26 cellular contexts compared by ENCODE assay signal in genomic region chr6:12062605-12063004, GRCh38.
"Had no signal": no experiment of that assay in that cellular context is flagged by ENCODE, and none has a peak within 500 bp of the region (broad histone marks: within the 10 kb centered on the region; RNA-seq: fewer than 3 reads in every experiment).

No MANE protein-coding gene starts in this region.

- H3K4me3 ChIP-seq: ovary, psoas muscle, right lobe of liver, sigmoid colon, stomach, thoracic aorta, thyroid gland, transverse colon, upper lobe of right lung, uterus had no signal

- H3K9ac ChIP-seq: parathyroid adenoma had no signal

- H3K27ac ChIP-seq: ovary, parathyroid adenoma, psoas muscle, right lobe of liver, sigmoid colon, stomach, thoracic aorta, thyroid gland, transverse colon, upper lobe of right lung, uterus had no signal

- H3K36me3 ChIP-seq: neutrophil, ovary, right lobe of liver, sigmoid colon, stomach, thoracic aorta, thyroid gland, transverse colon, upper lobe of right lung, uterus had no signal

- H3K4me1 ChIP-seq: parathyroid adenoma, thyroid gland, uterus had no signal

- H2AFZ ChIP-seq: parathyroid adenoma had no signal

- DNase-seq: naive thymus-derived CD8-positive, alpha-beta T cell; nephron progenitor cell; nucleus accumbens; ovary; posterior cingulate gyrus; psoas muscle; right cardiac atrium; right lobe of liver; sigmoid colon; small intestine; stimulated activated CD4-positive, alpha-beta T cell treated with anti-CD3 and anti-CD28 coated beads, Interleukin-15, amount 100 ng/mL, for 24 hours; stimulated activated CD4-positive, alpha-beta T cell treated with anti-CD3 and anti-CD28 coated beads, Interleukin-2, amount 100 ng/mL, for 24 hours; stimulated activated CD4-positive, alpha-beta T cell treated with anti-CD3 and anti-CD28 coated beads, Interleukin-2, amount 100 ng/mL, for 48 hours; stimulated activated CD4-positive, alpha-beta T cell treated with anti-CD3 and anti-CD28 coated beads, Interleukin-4, amount 100 ng/mL, for 24 hours; stimulated activated naive B cell treated with anti-CD40 and anti-IgM and Interleukin-4, amounts not matched to agents 10 μg/mL and 1 μg/mL and 100 μg/mL, for 72 hours; stimulated activated naive CD4-positive, alpha-beta T cell treated with Interleukin-2 at 50 U/mL for 16 hours; stomach; thyroid gland; transverse colon; upper lobe of right lung; uterus had no signal

- ATAC-seq: naive thymus-derived CD8-positive, alpha-beta T cell; natural killer cell treated with Interleukin-12 subunit alpha and Interleukin-12 subunit beta and Interleukin-15 and Interleukin-18, amount 100 ng/mL, for 72 hours; psoas muscle; right cardiac atrium; right lobe of liver; stimulated activated effector memory CD8-positive, alpha-beta T cell treated with anti-CD3 and anti-CD28 coated beads, Interleukin-12 subunit alpha, Interleukin-12 subunit beta, amount 100 ng/mL, for 72 hours; stimulated activated naive B cell treated with anti-CD40 and anti-IgM and Interleukin-4, amounts not matched to agents 10 μg/mL and 1 μg/mL and 100 μg/mL, for 72 hours; upper lobe of right lung had no signal

- H3K9me3 ChIP-seq: neutrophil, ovary, psoas muscle, right lobe of liver, sigmoid colon, stomach, thoracic aorta, thyroid gland, transverse colon, upper lobe of right lung, uterus had no signal

- H3K27me3 ChIP-seq: neutrophil, ovary, right lobe of liver, sigmoid colon, stomach, thyroid gland, transverse colon, upper lobe of right lung, uterus had no signal
